Comparison of ENCODE assay signal across 10 cellular contexts in the genomic region with DNA sequence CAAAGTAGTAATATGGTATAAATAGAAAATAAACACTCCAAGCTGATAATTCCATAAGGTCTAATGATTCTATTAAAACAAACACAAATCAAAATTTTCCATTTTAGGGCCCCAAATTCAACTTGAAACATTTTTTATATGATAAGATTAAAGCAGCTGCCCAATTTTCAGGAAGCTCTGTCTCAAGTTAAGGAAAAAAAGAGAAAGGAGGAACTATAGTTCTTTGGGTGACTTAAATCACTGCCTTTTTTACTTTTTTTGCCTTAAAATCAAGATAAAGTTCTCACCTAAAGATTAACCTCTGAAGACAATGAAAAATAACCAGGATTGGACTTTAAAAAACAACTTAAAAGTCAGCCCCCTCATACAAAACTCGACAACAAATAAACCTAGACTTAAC.
DNase-seq lines count a peak whose midpoint lies in the region; ATAC-seq lines count a peak whose summit lies in the region.
"Had no signal": no experiment of that assay in that cellular context is flagged by ENCODE, and none has a peak within 500 bp of the region (broad histone marks: within the 10 kb centered on the region; RNA-seq: fewer than 3 reads in every experiment).

No MANE protein-coding gene starts in this region.

- no peaks in the 10 kb centered on the region for H3K36me3 ChIP-seq in adipocyte (ENCODE audit: control insufficient read depth, insufficient read depth, low read length, severe bottlenecking)

- peaks cover 49% of the 10 kb centered on the region for H3K4me1 Mint-ChIP-seq in stimulated activated naive CD8-positive, alpha-beta T cell treated with anti-CD3 and anti-CD28 coated beads, Interleukin-15, Interleukin-2, amounts not matched to agents 100 ng/mL and 50 ng/mL, for 24 hours (ENCODE audit: low read depth)
- H3K4me1 Mint-ChIP-seq in immature natural killer cell: peaks cover 12 to 21% of the 10 kb centered on the region in 2 donors

- H3K27me3 ChIP-seq in adipocyte (replicated peaks; ENCODE audit: control insufficient read depth, insufficient read depth, low read length): no peaks in the 10 kb centered on the region

- H3K9me3 Mint-ChIP-seq in stimulated activated naive CD8-positive, alpha-beta T cell treated with anti-CD3 and anti-CD28 coated beads, Interleukin-15, Interleukin-2, amounts not matched to agents 100 ng/mL and 50 ng/mL, for 24 hours: no peaks in the 10 kb centered on the region
- peaks cover 0 to 2% (median 0%) of the 10 kb centered on the region in 6 donors for H3K9me3 Mint-ChIP-seq in immature natural killer cell

- no peaks in the 10 kb centered on the region for H3K9me3 ChIP-seq in adipocyte (ENCODE audit: control insufficient read depth, low read length)

- H3K4me3 ChIP-seq in adipocyte (ENCODE audit: low read length): peak overlapping the region; percentile 85

- no peaks in the 10 kb centered on the region for H3K36me3 Mint-ChIP-seq in stimulated activated naive CD8-positive, alpha-beta T cell treated with anti-CD3 and anti-CD28 coated beads, Interleukin-15, Interleukin-2, amounts not matched to agents 100 ng/mL and 50 ng/mL, for 24 hours (ENCODE audit: low read depth)
- no peaks in the 10 kb centered on the region for H3K36me3 Mint-ChIP-seq in immature natural killer cell

- peaks cover 43% of the 10 kb centered on the region for H3K27me3 Mint-ChIP-seq in stimulated activated naive CD8-positive, alpha-beta T cell treated with anti-CD3 and anti-CD28 coated beads, Interleukin-15, Interleukin-2, amounts not matched to agents 100 ng/mL and 50 ng/mL, for 24 hours
- H3K27me3 Mint-ChIP-seq in immature natural killer cell (ENCODE audit: low read depth in 3 of 3): peaks cover 23 to 45% (median 24%) of the 10 kb centered on the region in 3 donors

- H3K27ac Mint-ChIP-seq in stimulated activated naive CD8-positive, alpha-beta T cell treated with anti-CD3 and anti-CD28 coated beads, Interleukin-15, Interleukin-2, amounts not matched to agents 100 ng/mL and 50 ng/mL, for 24 hours: no peak overlapping the region
- H3K27ac Mint-ChIP-seq in immature natural killer cell: no peak overlapping the region

- peak overlapping the region; percentile 88 for H3K4me3 Mint-ChIP-seq in stimulated activated naive CD8-positive, alpha-beta T cell treated with anti-CD3 and anti-CD28 coated beads, Interleukin-15, Interleukin-2, amounts not matched to agents 100 ng/mL and 50 ng/mL, for 24 hours
- H3K4me3 Mint-ChIP-seq in immature natural killer cell: peak overlapping the region in 4 of 5 donors; percentile 32 to 89 (median 84)

- H3K4me1 ChIP-seq in adipocyte (ENCODE audit: control insufficient read depth, insufficient read depth, low read length): peaks cover 45% of the 10 kb centered on the region

- no peak for DNase-seq in stimulated activated naive CD8-positive, alpha-beta T cell treated with anti-CD3 and anti-CD28 coated beads, Interleukin-15, Interleukin-2, amounts not matched to agents 100 U/mL and 50 U/mL, for 24 hours
- DNase-seq in adipocyte (ENCODE audit: low read depth): peak; percentile 27
- DNase-seq in immature natural killer cell: no peak
- DNase-seq in SIG-M5 treated with dmso at 0.1 percent for 504 hours (lab: John Stamatoyannopoulos, UW; ENCODE audit: unreplicated experiment): no peak
- no peak for DNase-seq in HuH-7.5 (ENCODE audit: low spot score)
- DNase-seq: NCI-H2081 treated with DMSO at 0.1 percent for 48 hours; stimulated activated CD4-positive, alpha-beta T cell treated with anti-CD3 and anti-CD28 coated beads, Interleukin-1b, Interleukin-23, amount 100 ng/mL, for 48 hours had no signal

- H3K9ac ChIP-seq in adipocyte (ENCODE audit: low read length): peak overlapping the region; percentile 84

- ATAC-seq in stimulated activated naive CD8-positive, alpha-beta T cell treated with anti-CD3 and anti-CD28 coated beads, Interleukin-15, Interleukin-2, amounts not matched to agents 100 U/mL and 50 U/mL, for 24 hours: no peak
- ATAC-seq in GM21360 (IDR thresholded peaks at IDR 0.05; ENCODE audit: unreplicated experiment): no peak
- no peak for ATAC-seq in HG02763 (IDR thresholded peaks at IDR 0.05; ENCODE audit: unreplicated experiment)
